Comparison of ENCODE assay signal across 13 cellular contexts in genomic region chr17:67223924-67224323, GRCh38. TPM values are rescaled to one million over a fixed set of nuclear protein-coding genes. Genes with fewer than 3 reads are reported as not detected.
DNase-seq lines count a peak whose midpoint lies in the region; ATAC-seq, FAIRE-seq and TF ChIP-seq lines count a peak whose summit lies in the region.
"Had no signal": no experiment of that assay in that cellular context is flagged by ENCODE, and none has a peak within 500 bp of the region (broad histone marks: within the 10 kb centered on the region; RNA-seq: fewer than 3 reads in every experiment).

No MANE protein-coding gene starts in this region.

- TF ChIP-seq POLR2A in NB4 (IDR thresholded peaks at IDR 0.05; ENCODE audit: extremely low read depth, insufficient read length), result no peak
- no peak for TF ChIP-seq POLR2A in H54 (IDR thresholded peaks at IDR 0.05; ENCODE audit: low read depth, low read length)

- FAIRE-seq in H54 (lab: Jason Lieb, UNC), result no peak

- H3K36me3 Mint-ChIP-seq in activated naive CD4-positive, alpha-beta T cell treated with anti-CD3 and anti-CD28 coated beads, Interleukin-2, amount 10 ng/mL, durations not matched to agents 7 days and 5 days, result peaks cover 36% of the 10 kb centered on the region
- H3K36me3 Mint-ChIP-seq in activated T-helper 2 cell treated with anti-CD3 and anti-CD28 coated beads, Interferon-gamma antibody, Interleukin-2, Interleukin-4, amounts not matched to agents 10 μg/mL and 5 μg/mL and 100 μg/mL, durations not matched to agents 14 hours and 24 hours and 36 hours (ENCODE audit: low read depth), result peaks cover 55% of the 10 kb centered on the region
- peaks cover 27% of the 10 kb centered on the region for H3K36me3 Mint-ChIP-seq in progenitor cell of endocrine pancreas (ENCODE audit: insufficient read depth)

- no peak overlapping the region for H3K27ac Mint-ChIP-seq in activated naive CD4-positive, alpha-beta T cell treated with anti-CD3 and anti-CD28 coated beads, Interleukin-2, amount 10 ng/mL, durations not matched to agents 7 days and 5 days
- H3K27ac Mint-ChIP-seq in activated T-helper 2 cell treated with anti-CD3 and anti-CD28 coated beads, Interferon-gamma antibody, Interleukin-2, Interleukin-4, amounts not matched to agents 10 μg/mL and 5 μg/mL and 100 μg/mL, durations not matched to agents 14 hours and 24 hours and 36 hours, result peak overlapping the region; percentile 30
- peak overlapping the region in 1 of 2 donors; percentile 43 for H3K27ac Mint-ChIP-seq in stimulated activated naive CD8-positive, alpha-beta T cell treated with anti-CD3 and anti-CD28 coated beads, Interleukin-15, amount 100 ng/mL, for 72 hours
- H3K27ac Mint-ChIP-seq in progenitor cell of endocrine pancreas, result no peak overlapping the region

- peak; percentile 60 for ATAC-seq in stimulated activated naive CD8-positive, alpha-beta T cell treated with anti-CD3 and anti-CD28 coated beads, Interleukin-15, amount 100 ng/mL, for 72 hours

- peaks cover 16% of the 10 kb centered on the region for H3K4me1 Mint-ChIP-seq in activated naive CD4-positive, alpha-beta T cell treated with anti-CD3 and anti-CD28 coated beads, Interleukin-2, amount 10 ng/mL, durations not matched to agents 7 days and 5 days
- H3K4me1 Mint-ChIP-seq in activated T-helper 2 cell treated with anti-CD3 and anti-CD28 coated beads, Interferon-gamma antibody, Interleukin-2, Interleukin-4, amounts not matched to agents 10 μg/mL and 5 μg/mL and 100 μg/mL, durations not matched to agents 14 hours and 24 hours and 36 hours (ENCODE audit: low read depth), result peaks cover 20% of the 10 kb centered on the region
- H3K4me1 Mint-ChIP-seq in stimulated activated naive CD8-positive, alpha-beta T cell treated with anti-CD3 and anti-CD28 coated beads, Interleukin-15, amount 100 ng/mL, for 72 hours, result peaks cover 40% of the 10 kb centered on the region
- peaks cover 4% of the 10 kb centered on the region for H3K4me1 Mint-ChIP-seq in progenitor cell of endocrine pancreas (ENCODE audit: low read depth)

- intact Hi-C loops in activated T-helper 2 cell treated with anti-CD3 and anti-CD28 coated beads, Interferon-gamma antibody, Interleukin-2, Interleukin-4, amounts not matched to agents 10 μg/mL and 5 μg/mL and 100 μg/mL, durations not matched to agents 14 hours and 24 hours and 36 hours (cut with micrococcal nuclease), result no loop called here

- TF ChIP-seq CTCF in NB4 (IDR thresholded peaks at IDR 0.05; ENCODE audit: low read depth, low read length) (no peak), progenitor cell of endocrine pancreas (IDR thresholded peaks at IDR 0.05; ENCODE audit: unreplicated experiment) (no peak)

- DNase-seq in activated naive CD4-positive, alpha-beta T cell treated with anti-CD3 and anti-CD28 coated beads, Interleukin-2, amount 10 ng/mL, durations not matched to agents 7 days and 5 days, result peak; percentile 26
- no peak for DNase-seq in activated naive CD4-positive, alpha-beta T cell (lab: John Stamatoyannopoulos, UW)
- DNase-seq in NB4 (ENCODE audit: low read depth), result peak; percentile 36
- DNase-seq in activated T-helper 2 cell treated with anti-CD3 and anti-CD28 coated beads, Interferon-gamma antibody, Interleukin-2, Interleukin-4, amounts not matched to agents 10 μg/mL and 5 μg/mL and 100 μg/mL, durations not matched to agents 14 hours and 24 hours and 36 hours (ENCODE audit: low spot score), result no peak
- no peak for DNase-seq in stimulated activated naive CD8-positive, alpha-beta T cell treated with anti-CD3 and anti-CD28 coated beads, Interleukin-15, amount 100 ng/mL, for 72 hours
- DNase-seq in NCI-H774 (lab: John Stamatoyannopoulos, UW), result no peak
- no peak for DNase-seq in H54 (ENCODE audit: insufficient read length, low spot score)
- no peak for DNase-seq in progenitor cell of endocrine pancreas (ENCODE audit: low spot score, unreplicated experiment)
- DNase-seq: caudate nucleus, NCI-H1436 treated with DMSO at 0.1 percent for 48 hours, occipital lobe had no signal

- H3K4me3 ChIP-seq in NB4 (ENCODE audit: low read depth, low read length), result no peak overlapping the region
- H3K4me3 ChIP-seq: hepatocyte, lung had no signal

- H3K27me3 Mint-ChIP-seq in activated naive CD4-positive, alpha-beta T cell treated with anti-CD3 and anti-CD28 coated beads, Interleukin-2, amount 10 ng/mL, durations not matched to agents 7 days and 5 days, result no peaks in the 10 kb centered on the region
- H3K27me3 Mint-ChIP-seq in activated T-helper 2 cell treated with anti-CD3 and anti-CD28 coated beads, Interferon-gamma antibody, Interleukin-2, Interleukin-4, amounts not matched to agents 10 μg/mL and 5 μg/mL and 100 μg/mL, durations not matched to agents 14 hours and 24 hours and 36 hours (ENCODE audit: low read depth), result no peaks in the 10 kb centered on the region
- H3K27me3 Mint-ChIP-seq in stimulated activated naive CD8-positive, alpha-beta T cell treated with anti-CD3 and anti-CD28 coated beads, Interleukin-15, amount 100 ng/mL, for 72 hours, result no peaks in the 10 kb centered on the region
- no peaks in the 10 kb centered on the region for H3K27me3 Mint-ChIP-seq in progenitor cell of endocrine pancreas

- H3K9me3 Mint-ChIP-seq in activated naive CD4-positive, alpha-beta T cell treated with anti-CD3 and anti-CD28 coated beads, Interleukin-2, amount 10 ng/mL, durations not matched to agents 7 days and 5 days, result no peaks in the 10 kb centered on the region
- no peaks in the 10 kb centered on the region for H3K9me3 Mint-ChIP-seq in activated T-helper 2 cell treated with anti-CD3 and anti-CD28 coated beads, Interferon-gamma antibody, Interleukin-2, Interleukin-4, amounts not matched to agents 10 μg/mL and 5 μg/mL and 100 μg/mL, durations not matched to agents 14 hours and 24 hours and 36 hours
- peaks cover 0 to 6% of the 10 kb centered on the region in 2 donors for H3K9me3 Mint-ChIP-seq in stimulated activated naive CD8-positive, alpha-beta T cell treated with anti-CD3 and anti-CD28 coated beads, Interleukin-15, amount 100 ng/mL, for 72 hours
- peaks cover 6% of the 10 kb centered on the region for H3K9me3 Mint-ChIP-seq in progenitor cell of endocrine pancreas (ENCODE audit: low read depth)

- H3K4me3 Mint-ChIP-seq in activated naive CD4-positive, alpha-beta T cell treated with anti-CD3 and anti-CD28 coated beads, Interleukin-2, amount 10 ng/mL, durations not matched to agents 7 days and 5 days, result no peak overlapping the region
- H3K4me3 Mint-ChIP-seq in activated T-helper 2 cell treated with anti-CD3 and anti-CD28 coated beads, Interferon-gamma antibody, Interleukin-2, Interleukin-4, amounts not matched to agents 10 μg/mL and 5 μg/mL and 100 μg/mL, durations not matched to agents 14 hours and 24 hours and 36 hours (ENCODE audit: low read depth), result no peak overlapping the region
- peak overlapping the region in 1 of 2 donors; percentile 57 for H3K4me3 Mint-ChIP-seq in stimulated activated naive CD8-positive, alpha-beta T cell treated with anti-CD3 and anti-CD28 coated beads, Interleukin-15, amount 100 ng/mL, for 72 hours
- no peak overlapping the region for H3K4me3 Mint-ChIP-seq in progenitor cell of endocrine pancreas (ENCODE audit: low read depth)

- CTCF ChIA-PET in activated naive CD4-positive, alpha-beta T cell treated with anti-CD3 and anti-CD28 coated beads, Interleukin-2, amount 10 ng/mL, durations not matched to agents 7 days and 5 days (lab: Charles Lee), result interaction anchor here (6.7 kb wide), 1 partner anchor 67 kb away, joined by 85 read pairs; no protein-coding TSS in a partner anchor

RNA-seq across cellular contexts. Expression of gene HELZ, which starts 21.1 kb away (rescaled TPM):
- 67.1 and 71.7 TPM in 2 replicates for total RNA-seq in activated T-helper 2 cell treated with anti-CD3 and anti-CD28 coated beads, Interferon-gamma antibody, Interleukin-2, Interleukin-4, amounts not matched to agents 10 μg/mL and 5 μg/mL and 100 μg/mL, durations not matched to agents 14 hours and 24 hours and 36 hours
- 70.9 and 71.0 TPM in 2 replicates for total RNA-seq in progenitor cell of endocrine pancreas

Comparison
In these comparisons a context has a peak if more than half of its experiments do, and no peak if none do; other contexts are left out.
1. DNase-seq: peak in activated naive CD4-positive, alpha-beta T cell treated with anti-CD3 and anti-CD28 coated beads, Interleukin-2, amount 10 ng/mL, durations not matched to agents 7 days and 5 days (single experiment) and NB4 (single experiment); none in activated naive CD4-positive, alpha-beta T cell (0 of 4), activated T-helper 2 cell treated with anti-CD3 and anti-CD28 coated beads, Interferon-gamma antibody, Interleukin-2, Interleukin-4, amounts not matched to agents 10 μg/mL and 5 μg/mL and 100 μg/mL, durations not matched to agents 14 hours and 24 hours and 36 hours (single experiment), stimulated activated naive CD8-positive, alpha-beta T cell treated with anti-CD3 and anti-CD28 coated beads, Interleukin-15, amount 100 ng/mL, for 72 hours (0 of 2), NCI-H774 (single experiment), H54 (single experiment) and progenitor cell of endocrine pancreas (single experiment).